Comparison of ENCODE assay signal across 22 cellular contexts in genomic region chr5:87653242-87653641, GRCh38.
"Had no signal": no experiment of that assay in that cellular context is flagged by ENCODE, and none has a peak within 500 bp of the region (broad histone marks: within the 10 kb centered on the region; RNA-seq: fewer than 3 reads in every experiment).

No MANE protein-coding gene starts in this region.

- FAIRE-seq: RCC 7860 had no signal

- DNase-seq: KBM-7, MV-4-11, NCI-H1048, NCI-H1105, NCI-H1417 treated with DMSO at 0.1 percent for 48 hours, NCI-H146, NCI-H1694 treated with DMSO at 0.1 percent for 48 hours, NCI-H1930, NCI-H2081, NCI-H2107, NCI-H2171 treated with DMSO at 0.1 percent for 48 hours, NCI-H345, NCI-H446 treated with DMSO at 0.1 percent for 48 hours, NCI-H510A treated with DMSO at 0.1 percent for 48 hours, NCI-H82, Right ventricle myocardium superior, RPMI8226, SIG-M5, SW 1271, T-helper 1 cell, T-helper 17 cell had no signal

- ATAC-seq: T-helper 17 cell had no signal
